9 cellular contexts compared by ENCODE assay signal in genomic region chr22:42994917-42995562, GRCh38. TPM values are rescaled to one million over a fixed set of nuclear protein-coding genes. Genes with fewer than 3 reads are reported as not detected.
A peak's percentile ranks its signal among the peaks of the same experiment; 100 is the strongest.
DNase-seq lines count a peak whose midpoint lies in the region; ATAC-seq and TF ChIP-seq lines count a peak whose summit lies in the region.
"Had no signal": no experiment of that assay in that cellular context is flagged by ENCODE, and none has a peak within 500 bp of the region (broad histone marks: within the 10 kb centered on the region; RNA-seq: fewer than 3 reads in every experiment).

No MANE protein-coding gene starts in this region.

- H3K36me3 Mint-ChIP-seq in MCF 10A (ENCODE audit: insufficient read depth, unreplicated experiment), result no peaks in the 10 kb centered on the region

- H3K27ac Mint-ChIP-seq in MCF 10A (ENCODE audit: low read depth, unreplicated experiment), result peak overlapping the region; percentile 98
- H3K27ac Mint-ChIP-seq: activated naive CD8-positive, alpha-beta T cell had no signal

- no TSS peak for BruUV-seq in MCF 10A (replicated peaks; lab: Mats Ljungman, UMichigan)

- POLR2A ChIA-PET in MCF 10A (lab: Yijun Ruan, JAX), result interaction anchor here (0.7 to 2.7 kb wide), 15 partner anchors 10 to 169 kb away, joined by 3 to 14 read pairs (median 3); partner anchors contain the start of gene PACSIN2

- no peaks in the 10 kb centered on the region for H3K9me3 Mint-ChIP-seq in MCF 10A (ENCODE audit: unreplicated experiment)

- peak overlapping the region; percentile 25 for H3K27ac ChIP-seq in temporal lobe (ENCODE audit: low read depth, low read length)

- intact Hi-C loops in MCF 10A (cut with micrococcal nuclease), result loop anchor here (2.0 kb wide), 1 partner anchor 20 kb away; the partner anchor contains the start of gene PACSIN2
- intact Hi-C loops in left colon (cut with DNase I, micrococcal nuclease), result no loop called here

- TF ChIP-seq CTCF in AG09319 (IDR thresholded peaks at IDR 0.05; ENCODE audit: low read depth, low read length), result no peak; the same call in 1 of the 2 replicates
- no peak for TF ChIP-seq CTCF in MCF 10A (IDR thresholded peaks at IDR 0.05; ENCODE audit: unreplicated experiment)

- peak; percentile 81 for ATAC-seq in left colon

- H3K27me3 Mint-ChIP-seq in MCF 10A (ENCODE audit: insufficient read depth, unreplicated experiment), result no peaks in the 10 kb centered on the region
- H3K27me3 Mint-ChIP-seq: activated naive CD8-positive, alpha-beta T cell had no signal

- H3K4me3 Mint-ChIP-seq in MCF 10A (ENCODE audit: unreplicated experiment), result peak overlapping the region; percentile 73
- H3K4me3 Mint-ChIP-seq: activated naive CD8-positive, alpha-beta T cell had no signal

- CTCF ChIA-PET in MCF 10A (lab: Yijun Ruan, JAX), result interaction anchor here (0.6 to 1.4 kb wide), 3 partner anchors 39 to 122 kb away, joined by 3 to 6 read pairs (median 5); no protein-coding TSS in a partner anchor

- peak; percentile 82 for DNase-seq in AG09319 (ENCODE audit: extremely low read depth, low read depth)
- DNase-seq in LHCN-M2 (ENCODE audit: low read depth), result peak; percentile 83
- peak; percentile 93 for DNase-seq in MCF 10A (ENCODE audit: unreplicated experiment)
- DNase-seq in left colon, result peak; percentile 54 to 78
- no peak for DNase-seq in mesenteric fat pad (ENCODE audit: low spot score)
- no peak for DNase-seq in NCI-H2171 treated with DMSO at 0.1 percent for 48 hours (lab: John Stamatoyannopoulos, UW)
- no peak for DNase-seq in activated CD4-positive, alpha-beta T cell treated with anti-CD3 and anti-CD28 coated beads for 48 hours

- peaks cover 41% of the 10 kb centered on the region for H3K4me1 Mint-ChIP-seq in MCF 10A (ENCODE audit: insufficient read depth, unreplicated experiment)

RNA-seq across cellular contexts. Expression of gene PACSIN2, which starts 19.9 kb away (rescaled TPM):
- 66.3 and 66.8 TPM in 2 replicates for total RNA-seq in LHCN-M2 (2014; rRNA removed)
- polyA plus RNA-seq in LHCN-M2 (2012), result 44.8 TPM
- total RNA-seq in MCF 10A (2022), result 66.5 and 67.3 TPM in 2 replicates
- total RNA-seq in left colon, result 100 to 1,000 TPM; 191 to 219 TPM
- 21.9 TPM for total RNA-seq in temporal lobe
- total RNA-seq in mesenteric fat pad, result 52.2 TPM

Comparison
In these comparisons a context has a peak if more than half of its experiments do, and no peak if none do; other contexts are left out.
1. DNase-seq: peak in AG09319 (single experiment), LHCN-M2 (single experiment), MCF 10A (single experiment) and left colon (2 of 2); none in mesenteric fat pad (single experiment), NCI-H2171 treated with DMSO at 0.1 percent for 48 hours (single experiment) and activated CD4-positive, alpha-beta T cell treated with anti-CD3 and anti-CD28 coated beads for 48 hours (single experiment).